In the genomic region with DNA sequence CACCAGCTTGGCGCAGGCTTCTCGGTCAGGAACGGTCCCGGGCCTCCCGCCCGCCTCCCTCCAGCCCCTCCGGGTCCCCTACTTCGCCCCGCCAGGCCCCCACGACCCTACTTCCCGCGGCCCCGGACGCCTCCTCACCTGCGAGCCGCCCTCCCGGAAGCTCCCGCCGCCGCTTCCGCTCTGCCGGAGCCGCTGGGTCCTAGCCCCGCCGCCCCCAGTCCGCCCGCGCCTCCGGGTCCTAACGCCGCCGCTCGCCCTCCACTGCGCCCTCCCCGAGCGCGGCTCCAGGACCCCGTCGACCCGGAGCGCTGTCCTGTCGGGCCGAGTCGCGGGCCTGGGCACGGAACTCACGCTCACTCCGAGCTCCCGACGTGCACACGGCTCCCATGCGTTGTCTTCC, we compare ENCODE assay signal across 11 cellular contexts. TPM values are rescaled to one million over a fixed set of nuclear protein-coding genes. Genes with fewer than 3 reads are reported as not detected.
DNase-seq lines count a peak whose midpoint lies in the region; ATAC-seq and TF ChIP-seq lines count a peak whose summit lies in the region.
"Not testable (repeated sequence)": the region's sequence is repeated elsewhere in the genome, so short reads cannot be mapped to it uniquely, and the experiment has no call there.
"Had no signal": no experiment of that assay in that cellular context is flagged by ENCODE, and none has a peak within 500 bp of the region (broad histone marks: within the 10 kb centered on the region; RNA-seq: fewer than 3 reads in every experiment).

No MANE protein-coding gene starts in this region.

- CTCF ChIA-PET in activated CD4-positive, alpha-beta T cell treated with anti-CD3 and anti-CD28 coated beads, Interleukin-2, amount 10 ng/mL, durations not matched to agents 7 days and 5 days (lab: Charles Lee), result not testable (repeated sequence)

- not testable (repeated sequence) for H3K27me3 Mint-ChIP-seq in activated CD4-positive, alpha-beta T cell treated with anti-CD3 and anti-CD28 coated beads, Interleukin-2, amount 10 ng/mL, durations not matched to agents 7 days and 5 days; activated naive CD8-positive, alpha-beta T cell treated with anti-CD3 and anti-CD28 coated beads for 36 hours; immature natural killer cell (ENCODE audit: low read depth in 3 of 3); natural killer cell (ENCODE audit: low read depth in 2 of 2)

- not testable (repeated sequence) for TF ChIP-seq CTCF in natural killer cell (IDR thresholded peaks at IDR 0.05)

- ATAC-seq in natural killer cell, result not testable (repeated sequence)

- intact Hi-C loops in natural killer cell (cut with micrococcal nuclease), result not testable (repeated sequence)

- not testable (repeated sequence) for H3K27ac Mint-ChIP-seq in activated CD4-positive, alpha-beta T cell treated with anti-CD3 and anti-CD28 coated beads, Interleukin-2, amount 10 ng/mL, durations not matched to agents 7 days and 5 days; activated naive CD8-positive, alpha-beta T cell treated with anti-CD3 and anti-CD28 coated beads for 36 hours; immature natural killer cell; natural killer cell

- peak; percentile 30 for DNase-seq in activated CD4-positive, CD25-positive, alpha-beta regulatory T cell treated with anti-CD3 and anti-CD28 coated beads, Interleukin-2, amount 50 U/mL, for 72 hours
- peak; percentile 14 for DNase-seq in activated CD4-positive, alpha-beta T cell treated with anti-CD3 and anti-CD28 coated beads, Interleukin-2, amount 10 ng/mL, durations not matched to agents 7 days and 5 days
- peak; percentile 1 for DNase-seq in activated naive CD8-positive, alpha-beta T cell treated with anti-CD3 and anti-CD28 coated beads for 36 hours
- DNase-seq in immature natural killer cell (peak; percentile 34 to 53 (median 37)), natural killer cell (peak; percentile 32)

- not testable (repeated sequence) for H3K9me3 Mint-ChIP-seq in activated CD4-positive, alpha-beta T cell treated with anti-CD3 and anti-CD28 coated beads, Interleukin-2, amount 10 ng/mL, durations not matched to agents 7 days and 5 days; activated naive CD8-positive, alpha-beta T cell treated with anti-CD3 and anti-CD28 coated beads for 36 hours; immature natural killer cell; natural killer cell

- not testable (repeated sequence) for H3K36me3 Mint-ChIP-seq in activated CD4-positive, alpha-beta T cell treated with anti-CD3 and anti-CD28 coated beads, Interleukin-2, amount 10 ng/mL, durations not matched to agents 7 days and 5 days (ENCODE audit: low read depth); activated naive CD8-positive, alpha-beta T cell treated with anti-CD3 and anti-CD28 coated beads for 36 hours; immature natural killer cell; natural killer cell

- not testable (repeated sequence) for H3K4me1 Mint-ChIP-seq in activated CD4-positive, alpha-beta T cell treated with anti-CD3 and anti-CD28 coated beads, Interleukin-2, amount 10 ng/mL, durations not matched to agents 7 days and 5 days; activated naive CD8-positive, alpha-beta T cell treated with anti-CD3 and anti-CD28 coated beads for 36 hours; immature natural killer cell; natural killer cell

- not testable (repeated sequence) for H3K4me3 Mint-ChIP-seq in activated CD4-positive, alpha-beta T cell treated with anti-CD3 and anti-CD28 coated beads, Interleukin-2, amount 10 ng/mL, durations not matched to agents 7 days and 5 days; activated naive CD8-positive, alpha-beta T cell treated with anti-CD3 and anti-CD28 coated beads for 36 hours; immature natural killer cell; natural killer cell

- POLR2A ChIA-PET in activated CD4-positive, alpha-beta T cell treated with anti-CD3 and anti-CD28 coated beads, Interleukin-2, amount 10 ng/mL, durations not matched to agents 7 days and 5 days (lab: Charles Lee), result not testable (repeated sequence)

RNA-seq across cellular contexts. Expression of a gene that starts 36.0 kb away (rescaled TPM):
- total RNA-seq in activated CD4-positive, alpha-beta T cell treated with anti-CD3 and anti-CD28 coated beads, Interleukin-2, amount 10 ng/mL, durations not matched to agents 7 days and 5 days, result not detected
- not detected for total RNA-seq in activated naive CD8-positive, alpha-beta T cell treated with anti-CD3 and anti-CD28 coated beads for 36 hours
- not detected for polyA plus RNA-seq in immature natural killer cell
- not detected for total RNA-seq in natural killer cell
- total RNA-seq: A172; A673; Caco-2; CD8-positive, alpha-beta T cell; HFFc6 had no signal
- polyA plus RNA-seq: BJ had no signal
